1 cellular context compared by ENCODE assay signal in genomic region chr1:194297999-194298598, GRCh38.
TF ChIP-seq lines count a peak whose summit lies in the region.

No MANE protein-coding gene starts in this region.

TF ChIP-seq in K562, 482 proteins besides CTCF, POLR2A, EP300 and RAD21 (continues in another document):
- no peak for TF ChIP-seq ZNF318 (IDR thresholded peaks at IDR 0.05; ENCODE audit: borderline replicate concordance in 1 of 2, low read depth in 1 of 2)
- TF ChIP-seq USF2 (CRISPR knock-in tag; IDR thresholded peaks at IDR 0.05), result no peak
- no peak for TF ChIP-seq SRSF7 (optimal IDR thresholded peaks at IDR 0.05; ENCODE audit: low read depth, low read length)
- TF ChIP-seq ZBTB11 (CRISPR knock-in tag; IDR thresholded peaks at IDR 0.05), result no peak
- TF ChIP-seq KLF1 (tag; IDR thresholded peaks at IDR 0.05), result no peak
- TF ChIP-seq YY1 (IDR thresholded peaks at IDR 0.05; ENCODE audit: borderline replicate concordance in 1 of 3, control insufficient read depth in 1 of 3, extremely low read depth in 1 of 3, insufficient read depth in 3 of 3, insufficient read length in 1 of 3, insufficient replicate concordance in 2 of 3, low read depth in 1 of 3, low read length in 2 of 3), result no peak
- no peak for TF ChIP-seq SPI1 (IDR thresholded peaks at IDR 0.05; ENCODE audit: borderline replicate concordance, low read depth, low read length)
- TF ChIP-seq TAL1 (IDR thresholded peaks at IDR 0.05), result no peak
- TF ChIP-seq ZNF518B (CRISPR knock-in tag; IDR thresholded peaks at IDR 0.05), result no peak
- TF ChIP-seq SOX6 (IDR thresholded peaks at IDR 0.05), result no peak
- no peak for TF ChIP-seq SP1 (CRISPR knock-in tag; IDR thresholded peaks at IDR 0.05)
- no peak for TF ChIP-seq MED1 (CRISPR knock-in tag; IDR thresholded peaks at IDR 0.05; ENCODE audit: borderline replicate concordance)
- peak; percentile 94 for TF ChIP-seq ATF4 (CRISPR knock-in tag; IDR thresholded peaks at IDR 0.05)
- no peak for TF ChIP-seq ZC3H11A (IDR thresholded peaks at IDR 0.05; ENCODE audit: low read depth, low read length)
- no peak for TF ChIP-seq LEF1 (IDR thresholded peaks at IDR 0.05)
- no peak for TF ChIP-seq RUNX1 (IDR thresholded peaks at IDR 0.05; ENCODE audit: low read depth)
- TF ChIP-seq SMARCA4 (IDR thresholded peaks at IDR 0.05), result no peak
- TF ChIP-seq IRF9 (tag; IDR thresholded peaks at IDR 0.05), result peak; percentile 92
- TF ChIP-seq ZNF785 (CRISPR knock-in tag; IDR thresholded peaks at IDR 0.05), result no peak
- TF ChIP-seq FIP1L1 (IDR thresholded peaks at IDR 0.05; ENCODE audit: low read depth, low read length, poor library complexity, severe bottlenecking), result no peak
- TF ChIP-seq ZNF24 (IDR thresholded peaks at IDR 0.05), result no peak
- no peak for TF ChIP-seq ZNF830 (CRISPR knock-in tag; IDR thresholded peaks at IDR 0.05)
- no peak for TF ChIP-seq ZBTB34 (CRISPR knock-in tag; IDR thresholded peaks at IDR 0.05)
- peak; percentile 68 for TF ChIP-seq ZNF79 (CRISPR knock-in tag; IDR thresholded peaks at IDR 0.05; ENCODE audit: low read depth)
- no peak for TF ChIP-seq PRMT5 (CRISPR knock-in tag; IDR thresholded peaks at IDR 0.05)
- no peak for TF ChIP-seq MLX (CRISPR knock-in tag; conservative IDR thresholded peaks at IDR 0.05)
- no peak for TF ChIP-seq KAT2B (IDR thresholded peaks at IDR 0.05; ENCODE audit: low read depth, low read length)
- TF ChIP-seq SMAD3 (CRISPR knock-in tag; conservative IDR thresholded peaks at IDR 0.05), result no peak
- no peak for TF ChIP-seq STAT5A (IDR thresholded peaks at IDR 0.05; ENCODE audit: borderline replicate concordance, low read length)
- TF ChIP-seq MYBL2 (IDR thresholded peaks at IDR 0.05; ENCODE audit: low read depth), result no peak
- no peak for TF ChIP-seq MYBL2 (CRISPR knock-in tag; IDR thresholded peaks at IDR 0.05; ENCODE audit: borderline replicate concordance)
- TF ChIP-seq ZNF263 (CRISPR knock-in tag; IDR thresholded peaks at IDR 0.05; ENCODE audit: borderline replicate concordance), result no peak
- TF ChIP-seq PHF20 (IDR thresholded peaks at IDR 0.05; ENCODE audit: partially characterized antibody), result no peak
- no peak for TF ChIP-seq ZC3H4 (CRISPR knock-in tag; IDR thresholded peaks at IDR 0.05; ENCODE audit: borderline replicate concordance)
- TF ChIP-seq ZNF184 (CRISPR knock-in tag; IDR thresholded peaks at IDR 0.05), result no peak
- no peak for TF ChIP-seq GTF2B (IDR thresholded peaks at IDR 0.05; ENCODE audit: extremely low read depth, insufficient read length)
